Comparison of ENCODE assay signal across 1 cellular context in the genomic region with DNA sequence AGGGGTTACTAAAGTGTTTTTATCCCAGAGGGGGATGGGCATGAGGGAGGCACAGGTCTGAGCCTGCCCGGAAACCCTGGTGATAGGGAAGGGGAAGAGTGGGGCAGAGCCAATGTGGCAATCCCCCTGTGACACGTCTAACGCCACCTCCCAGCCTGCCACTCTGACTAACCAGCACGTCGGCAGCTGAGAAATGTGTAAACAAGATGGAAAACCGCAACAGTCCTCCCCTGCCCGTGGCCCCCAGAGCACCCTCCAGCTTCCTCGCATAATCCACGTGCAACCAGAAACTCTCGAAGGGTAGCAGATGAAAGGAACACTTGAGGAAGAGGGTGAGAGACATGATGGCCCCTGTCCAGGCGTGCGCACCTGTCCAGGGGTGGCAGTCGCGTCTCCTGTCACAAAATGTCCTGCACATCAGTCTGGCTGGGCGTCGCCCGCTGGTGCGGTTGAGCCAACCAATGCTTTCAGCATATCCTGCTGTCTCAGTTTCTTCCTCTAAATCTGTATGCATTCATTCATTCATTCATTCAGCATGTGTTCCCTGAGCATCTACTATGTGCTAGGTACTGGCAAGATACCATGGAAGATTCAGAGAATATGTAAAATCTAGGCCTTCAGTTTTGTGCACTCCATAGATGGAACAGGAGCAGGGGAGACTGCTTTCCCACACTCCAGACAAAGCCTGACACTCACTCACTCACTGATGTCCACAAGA.
A peak's percentile ranks its signal among the peaks of the same experiment; 100 is the strongest.
TF ChIP-seq lines count a peak whose summit lies in the region.

No MANE protein-coding gene starts in this region.

TF ChIP-seq in HepG2, 621 proteins besides CTCF, POLR2A, EP300 and RAD21 (continued from another document and continues in another):
- TF ChIP-seq, protein P1, sequence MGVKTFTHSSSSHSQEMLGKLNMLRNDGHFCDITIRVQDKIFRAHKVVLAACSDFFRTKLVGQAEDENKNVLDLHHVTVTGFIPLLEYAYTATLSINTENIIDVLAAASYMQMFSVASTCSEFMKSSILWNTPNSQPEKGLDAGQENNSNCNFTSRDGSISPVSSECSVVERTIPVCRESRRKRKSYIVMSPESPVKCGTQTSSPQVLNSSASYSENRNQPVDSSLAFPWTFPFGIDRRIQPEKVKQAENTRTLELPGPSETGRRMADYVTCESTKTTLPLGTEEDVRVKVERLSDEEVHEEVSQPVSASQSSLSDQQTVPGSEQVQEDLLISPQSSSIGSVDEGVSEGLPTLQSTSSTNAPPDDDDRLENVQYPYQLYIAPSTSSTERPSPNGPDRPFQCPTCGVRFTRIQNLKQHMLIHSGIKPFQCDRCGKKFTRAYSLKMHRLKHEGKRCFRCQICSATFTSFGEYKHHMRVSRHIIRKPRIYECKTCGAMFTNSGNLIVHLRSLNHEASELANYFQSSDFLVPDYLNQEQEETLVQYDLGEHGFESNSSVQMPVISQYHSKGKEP (CRISPR knock-in tag; IDR thresholded peaks at IDR 0.05), result no peak
- no peak for TF ChIP-seq CHD4 (IDR thresholded peaks at IDR 0.05; ENCODE audit: borderline replicate concordance, low read length)
- TF ChIP-seq MTA1 (CRISPR knock-in tag; IDR thresholded peaks at IDR 0.05; ENCODE audit: borderline replicate concordance), result no peak
- TF ChIP-seq, protein P2, sequence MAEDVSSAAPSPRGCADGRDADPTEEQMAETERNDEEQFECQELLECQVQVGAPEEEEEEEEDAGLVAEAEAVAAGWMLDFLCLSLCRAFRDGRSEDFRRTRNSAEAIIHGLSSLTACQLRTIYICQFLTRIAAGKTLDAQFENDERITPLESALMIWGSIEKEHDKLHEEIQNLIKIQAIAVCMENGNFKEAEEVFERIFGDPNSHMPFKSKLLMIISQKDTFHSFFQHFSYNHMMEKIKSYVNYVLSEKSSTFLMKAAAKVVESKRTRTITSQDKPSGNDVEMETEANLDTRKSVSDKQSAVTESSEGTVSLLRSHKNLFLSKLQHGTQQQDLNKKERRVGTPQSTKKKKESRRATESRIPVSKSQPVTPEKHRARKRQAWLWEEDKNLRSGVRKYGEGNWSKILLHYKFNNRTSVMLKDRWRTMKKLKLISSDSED (CRISPR knock-in tag; IDR thresholded peaks at IDR 0.05), result no peak
- no peak for TF ChIP-seq EZH2 (conservative IDR thresholded peaks at IDR 0.05; ENCODE audit: low read depth, low read length)
- no peak for TF ChIP-seq HOMEZ (CRISPR knock-in tag; IDR thresholded peaks at IDR 0.05; ENCODE audit: low read depth)
- TF ChIP-seq E2F1 (CRISPR knock-in tag; IDR thresholded peaks at IDR 0.05), result no peak
- TF ChIP-seq, protein P3, sequence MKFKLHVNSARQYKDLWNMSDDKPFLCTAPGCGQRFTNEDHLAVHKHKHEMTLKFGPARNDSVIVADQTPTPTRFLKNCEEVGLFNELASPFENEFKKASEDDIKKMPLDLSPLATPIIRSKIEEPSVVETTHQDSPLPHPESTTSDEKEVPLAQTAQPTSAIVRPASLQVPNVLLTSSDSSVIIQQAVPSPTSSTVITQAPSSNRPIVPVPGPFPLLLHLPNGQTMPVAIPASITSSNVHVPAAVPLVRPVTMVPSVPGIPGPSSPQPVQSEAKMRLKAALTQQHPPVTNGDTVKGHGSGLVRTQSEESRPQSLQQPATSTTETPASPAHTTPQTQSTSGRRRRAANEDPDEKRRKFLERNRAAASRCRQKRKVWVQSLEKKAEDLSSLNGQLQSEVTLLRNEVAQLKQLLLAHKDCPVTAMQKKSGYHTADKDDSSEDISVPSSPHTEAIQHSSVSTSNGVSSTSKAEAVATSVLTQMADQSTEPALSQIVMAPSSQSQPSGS (CRISPR knock-in tag; IDR thresholded peaks at IDR 0.05), result no peak
- TF ChIP-seq CCAR2 (optimal IDR thresholded peaks at IDR 0.05; ENCODE audit: low read depth, low read length), result no peak
- no peak for TF ChIP-seq CENPT (CRISPR knock-in tag; IDR thresholded peaks at IDR 0.05; ENCODE audit: low read depth)
- TF ChIP-seq ZNF318 (CRISPR knock-in tag; IDR thresholded peaks at IDR 0.05), result no peak
- TF ChIP-seq SNRNP70 (IDR thresholded peaks at IDR 0.05; ENCODE audit: low read depth, low read length), result no peak
- TF ChIP-seq GATAD2A (CRISPR knock-in tag; IDR thresholded peaks at IDR 0.05), result peak; percentile 44
- no peak for TF ChIP-seq GMEB1 (CRISPR knock-in tag; IDR thresholded peaks at IDR 0.05; ENCODE audit: borderline replicate concordance)
- TF ChIP-seq ZNF776 (CRISPR knock-in tag; IDR thresholded peaks at IDR 0.05), result no peak
- no peak for TF ChIP-seq ZNF292 (CRISPR knock-in tag; IDR thresholded peaks at IDR 0.05; ENCODE audit: borderline replicate concordance, low read depth)
- no peak for TF ChIP-seq FOXA1 (IDR thresholded peaks at IDR 0.05)
- no peak for TF ChIP-seq FOXA1 (CRISPR knock-in tag; IDR thresholded peaks at IDR 0.05)
- no peak for TF ChIP-seq PHB2 (IDR thresholded peaks at IDR 0.05; ENCODE audit: partially characterized antibody)
- no peak for TF ChIP-seq CAMTA2 (CRISPR knock-in tag; IDR thresholded peaks at IDR 0.05; ENCODE audit: borderline replicate concordance)
- TF ChIP-seq SMAD9 (CRISPR knock-in tag; IDR thresholded peaks at IDR 0.05), result no peak
- no peak for TF ChIP-seq NRL (CRISPR knock-in tag; IDR thresholded peaks at IDR 0.05; ENCODE audit: borderline replicate concordance)
- TF ChIP-seq GABPB1 (CRISPR knock-in tag; IDR thresholded peaks at IDR 0.05), result peak; percentile 33; the same call in 1 of the 2 replicates
- TF ChIP-seq, protein P4, sequence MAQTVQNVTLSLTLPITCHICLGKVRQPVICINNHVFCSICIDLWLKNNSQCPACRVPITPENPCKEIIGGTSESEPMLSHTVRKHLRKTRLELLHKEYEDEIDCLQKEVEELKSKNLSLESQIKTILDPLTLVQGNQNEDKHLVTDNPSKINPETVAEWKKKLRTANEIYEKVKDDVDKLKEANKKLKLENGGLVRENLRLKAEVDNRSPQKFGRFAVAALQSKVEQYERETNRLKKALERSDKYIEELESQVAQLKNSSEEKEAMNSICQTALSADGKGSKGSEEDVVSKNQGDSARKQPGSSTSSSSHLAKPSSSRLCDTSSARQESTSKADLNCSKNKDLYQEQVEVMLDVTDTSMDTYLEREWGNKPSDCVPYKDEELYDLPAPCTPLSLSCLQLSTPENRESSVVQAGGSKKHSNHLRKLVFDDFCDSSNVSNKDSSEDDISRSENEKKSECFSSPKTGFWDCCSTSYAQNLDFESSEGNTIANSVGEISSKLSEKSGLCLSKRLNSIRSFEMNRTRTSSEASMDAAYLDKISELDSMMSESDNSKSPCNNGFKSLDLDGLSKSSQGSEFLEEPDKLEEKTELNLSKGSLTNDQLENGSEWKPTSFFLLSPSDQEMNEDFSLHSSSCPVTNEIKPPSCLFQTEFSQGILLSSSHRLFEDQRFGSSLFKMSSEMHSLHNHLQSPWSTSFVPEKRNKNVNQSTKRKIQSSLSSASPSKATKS (CRISPR knock-in tag; IDR thresholded peaks at IDR 0.05), result no peak
- TF ChIP-seq IRF2 (CRISPR knock-in tag; IDR thresholded peaks at IDR 0.05), result no peak
- TF ChIP-seq SKI (IDR thresholded peaks at IDR 0.05; ENCODE audit: partially characterized antibody), result no peak
- no peak for TF ChIP-seq SMAD1 (CRISPR knock-in tag; IDR thresholded peaks at IDR 0.05; ENCODE audit: borderline replicate concordance, low read depth)
- TF ChIP-seq ZNF431 (CRISPR knock-in tag; IDR thresholded peaks at IDR 0.05; ENCODE audit: borderline replicate concordance, low read depth), result no peak
- TF ChIP-seq GLMP (CRISPR knock-in tag; IDR thresholded peaks at IDR 0.05; ENCODE audit: borderline replicate concordance), result no peak
- TF ChIP-seq ZFP36L2 (CRISPR knock-in tag; IDR thresholded peaks at IDR 0.05), result no peak
- TF ChIP-seq TAF15 (IDR thresholded peaks at IDR 0.05; ENCODE audit: low read depth, low read length, poor library complexity, severe bottlenecking), result no peak
- TF ChIP-seq NFE2L2 (IDR thresholded peaks at IDR 0.05; ENCODE audit: low read length), result no peak
